In genomic region chr10:27230022-27230421, GRCh38 we compare ENCODE assay signal across 19 cellular contexts. TPM values are rescaled to one million over a fixed set of nuclear protein-coding genes. Genes with fewer than 3 reads are reported as not detected.
DNase-seq lines count a peak whose midpoint lies in the region; ATAC-seq, FAIRE-seq and TF ChIP-seq lines count a peak whose summit lies in the region.
"Had no signal": no experiment of that assay in that cellular context is flagged by ENCODE, and none has a peak within 500 bp of the region (broad histone marks: within the 10 kb centered on the region; RNA-seq: fewer than 3 reads in every experiment).

No MANE protein-coding gene starts in this region.

- no peak for TF ChIP-seq EP300 in tibial nerve (IDR thresholded peaks at IDR 0.05)

- WGBS in right lobe of liver (ENCODE audit: insufficient coverage, low coverage, low lambda C conversion rate, missing lambda C conversion rate), result 41% methylated on average over 1 of the region's 1 CpG
- WGBS in tibial nerve, 2 donors, result 90 to 92% methylated on average over 1 of the region's 1 CpG

- no peaks in the 10 kb centered on the region for H3K79me2 ChIP-seq in PC-9 (ENCODE audit: low read depth)

- H3K36me3 ChIP-seq in right lobe of liver (peaks cover 0 to 49% (median 11%) of the 10 kb centered on the region in 4 donors), tibial nerve (peaks cover 0 to 62% (median 6%) of the 10 kb centered on the region in 3 donors), PC-9 (ENCODE audit: low read depth) (no peaks in the 10 kb centered on the region)

- peak; percentile 88 to 94 (median 90) for ATAC-seq in right lobe of liver
- ATAC-seq: CD8-positive, alpha-beta T cell; GM12878; GM23338; HCT116 had no signal

- no peak overlapping the region for H2AFZ ChIP-seq in PC-9
- H2AFZ ChIP-seq: GM23338 had no signal

- H3K27ac ChIP-seq in right lobe of liver (peak overlapping the region; percentile 9 to 83 (median 74)), tibial nerve (no peak overlapping the region), PC-9 (no peak overlapping the region)
- H3K27ac ChIP-seq: BLaER1, C4-2B had no signal

- POLR2A ChIA-PET in PC-9 (lab: Charles Lee; ENCODE audit: unreplicated experiment), result no interaction called here

- no peak overlapping the region for H3K4me2 ChIP-seq in PC-9
- H3K4me2 ChIP-seq: BLaER1, GM23338 had no signal

- no peaks in the 10 kb centered on the region for H3K9me2 ChIP-seq in PC-9 (ENCODE audit: insufficient read depth)

- DNase-seq in frontal cortex (ENCODE audit: low spot score in 2 of 2) (no peak), right lobe of liver (no peak), tibial nerve (ENCODE audit: low spot score in 2 of 2) (no peak), dermis blood vessel endothelial cell (no peak), PC-9 (no peak)
- DNase-seq: Caco-2; CD4-positive, CD25-positive, alpha-beta regulatory T cell; CD8-positive, alpha-beta T cell; DMS153; DND-41; GDM1; H9 had no signal

- peak overlapping the region in 2 of 3 donors; percentile 1 to 14 for H3K4me3 ChIP-seq in right lobe of liver
- no peak overlapping the region for H3K4me3 ChIP-seq in tibial nerve
- H3K4me3 ChIP-seq in PC-9, result no peak overlapping the region
- H3K4me3 ChIP-seq: BLaER1, GM12878, GM23338 had no signal

- TF ChIP-seq POLR2A in right lobe of liver (IDR thresholded peaks at IDR 0.05) (no peak), tibial nerve (IDR thresholded peaks at IDR 0.05) (no peak)

- H3K4me1 ChIP-seq in right lobe of liver (peaks cover 0 to 23% (median 6%) of the 10 kb centered on the region in 4 donors), tibial nerve (no peaks in the 10 kb centered on the region), PC-9 (replicated peaks; ENCODE audit: insufficient read depth) (no peaks in the 10 kb centered on the region)
- H3K4me1 ChIP-seq: BLaER1 had no signal

- FAIRE-seq in A204.1 (lab: Jason Lieb, UNC) (peak; percentile 23), G401.6 (lab: Jason Lieb, UNC) (peak; percentile 19), frontal cortex (lab: Jason Lieb, UNC) (peak; percentile 48)
- FAIRE-seq: GM12878 had no signal

- no peaks in the 10 kb centered on the region for H3F3A ChIP-seq in PC-9 (ENCODE audit: insufficient read depth, low read depth)

- no peaks in the 10 kb centered on the region for H3K9me3 ChIP-seq in right lobe of liver
- no peaks in the 10 kb centered on the region for H3K9me3 ChIP-seq in tibial nerve
- H3K9me3 ChIP-seq in PC-9 (ENCODE audit: insufficient read depth, low read depth), result no peaks in the 10 kb centered on the region
- H3K9me3 ChIP-seq: BLaER1, Caco-2 had no signal

- no peak for TF ChIP-seq CTCF in right lobe of liver (IDR thresholded peaks at IDR 0.05)
- no peak for TF ChIP-seq CTCF in tibial nerve (IDR thresholded peaks at IDR 0.05)
- no peak for TF ChIP-seq CTCF in PC-9 (conservative IDR thresholded peaks at IDR 0.05)

- no TSS peak for BruUV-seq in PC-9 (replicated peaks; lab: Mats Ljungman, UMichigan)

- H4K20me1 ChIP-seq in PC-9 (ENCODE audit: insufficient read depth), result no peaks in the 10 kb centered on the region
- H4K20me1 ChIP-seq: BLaER1 had no signal

- CTCF ChIA-PET in PC-9 (lab: Charles Lee), result no interaction called here

- intact Hi-C loops in right lobe of liver (cut with DNase I), result no loop called here
- intact Hi-C loops in PC-9 (cut with micrococcal nuclease; ENCODE audit: unreplicated experiment), result no loop called here

- H3K27me3 ChIP-seq in right lobe of liver (no peaks in the 10 kb centered on the region), tibial nerve (no peaks in the 10 kb centered on the region), PC-9 (ENCODE audit: insufficient read depth, low read depth) (no peaks in the 10 kb centered on the region)
- H3K27me3 ChIP-seq: BLaER1 had no signal

RNA-seq across cellular contexts. Expression of gene ACBD5, which starts 10.6 kb away (rescaled TPM):
- total RNA-seq in frontal cortex, result 49.7 TPM
- total RNA-seq in right lobe of liver, result 10 to 100 TPM; 23.1 to 45.9 (median 32.0) TPM
- total RNA-seq in tibial nerve, result 10 to 100 TPM; 15.3 to 31.2 (median 20.4) TPM
- 25.0 and 25.5 TPM in 2 replicates for total RNA-seq in dermis blood vessel endothelial cell
- total RNA-seq in PC-9 (2021), result 17.0 and 17.2 TPM in 2 replicates

Comparison
In these comparisons a context has a peak if more than half of its experiments do, and no peak if none do; other contexts are left out.
1. H3K27ac ChIP-seq: peak in right lobe of liver (3 of 3); none in tibial nerve (0 of 4) and PC-9 (single experiment).
2. H3K4me3 ChIP-seq: peak in right lobe of liver (2 of 3); none in tibial nerve (0 of 4) and PC-9 (single experiment).